ENCODE assay signal across 23 cellular contexts in genomic region chr7:45390180-45390579, GRCh38.
DNase-seq lines count a peak whose midpoint lies in the region; ATAC-seq, FAIRE-seq and TF ChIP-seq lines count a peak whose summit lies in the region.
"Had no signal": no experiment of that assay in that cellular context is flagged by ENCODE, and none has a peak within 500 bp of the region (broad histone marks: within the 10 kb centered on the region; RNA-seq: fewer than 3 reads in every experiment).

No MANE protein-coding gene starts in this region.

- H3K9me3 ChIP-seq in left ventricle myocardium inferior (replicated peaks) = peaks cover 19% of the 10 kb centered on the region
- no peaks in the 10 kb centered on the region for H3K9me3 ChIP-seq in right cardiac atrium (ENCODE audit: control insufficient read depth, low read length)
- 0 out of 2 replicates have a peak, but pooled peaks cover 3% of the 10 kb centered on the region for H3K9me3 ChIP-seq in Karpas-422 (ENCODE audit: low read length)
- no peaks in the 10 kb centered on the region for H3K9me3 ChIP-seq in vagina
- H3K9me3 ChIP-seq: A549, BE2C, HAP-1 had no signal

- H3K9me2 ChIP-seq in Karpas-422 (replicated peaks; ENCODE audit: insufficient read depth, low read length) = no peaks in the 10 kb centered on the region

- DNase-seq in left ventricle myocardium inferior (no peak), right cardiac atrium (no peak), Karpas-422 (peak; percentile 26), bronchial epithelial cell (ENCODE audit: low read depth) (no peak), vagina (ENCODE audit: extremely low spot score in 2 of 2) (peak; percentile 61 to 67)
- DNase-seq in stimulated activated naive CD8-positive, alpha-beta T cell treated with anti-CD3 and anti-CD28 coated beads, Interleukin-15, Interleukin-2, amounts not matched to agents 100 U/mL and 50 U/mL, for 24 hours = no peak
- DNase-seq: 8988T; ACHN; AML-193; BE2C; CD4-positive, alpha-beta T cell; CD8-positive, alpha-beta memory T cell; DMS53; DMS79 treated with DMSO at 0.1 percent for 48 hours; GF-D8; GOT3; HFFc6 had no signal

- no peaks in the 10 kb centered on the region for H3K4me1 ChIP-seq in left ventricle myocardium inferior
- no peaks in the 10 kb centered on the region for H3K4me1 ChIP-seq in right cardiac atrium (ENCODE audit: control insufficient read depth, insufficient read depth, low read length)
- H3K4me1 ChIP-seq in Karpas-422 (ENCODE audit: low read length) = no peaks in the 10 kb centered on the region
- no peaks in the 10 kb centered on the region for H3K4me1 ChIP-seq in vagina
- H3K4me1 ChIP-seq: BE2C, HAP-1 had no signal

- intact Hi-C loops in left ventricle myocardium inferior (cut with micrococcal nuclease) = no loop called here
- intact Hi-C loops in right cardiac atrium (cut with DNase I) = no loop called here
- intact Hi-C loops in vagina (cut with DNase I) = no loop called here

- WGBS in right cardiac atrium = 82% methylated on average over 4 of the region's 4 CpGs

- peaks cover 11% of the 10 kb centered on the region for H3K27me3 ChIP-seq in left ventricle myocardium inferior (ENCODE audit: low read depth)
- no peaks in the 10 kb centered on the region for H3K27me3 ChIP-seq in right cardiac atrium (ENCODE audit: control insufficient read depth, insufficient read depth)
- H3K27me3 ChIP-seq in Karpas-422 (ENCODE audit: low read length) = no peaks in the 10 kb centered on the region
- H3K27me3 ChIP-seq in bronchial epithelial cell (ENCODE audit: control insufficient read depth, insufficient read depth, low read length) = no peaks in the 10 kb centered on the region
- no peaks in the 10 kb centered on the region for H3K27me3 ChIP-seq in vagina
- H3K27me3 ChIP-seq: BE2C; BLaER1 treated with 17β-estradiol and CSF1 and Interleukin-3, amounts not matched to agents 10 nM and 100 nM had no signal

- H2AFZ ChIP-seq in Karpas-422 (ENCODE audit: low read length) = no peak overlapping the region

- H3K4me2 ChIP-seq in Karpas-422 (ENCODE audit: low read depth, low read length, poor library complexity, severe bottlenecking) = no peak overlapping the region
- H3K4me2 ChIP-seq: A549 had no signal

- TF ChIP-seq POLR2A in vagina (IDR thresholded peaks at IDR 0.05) = no peak

- no peak for ATAC-seq in right cardiac atrium
- no peak for ATAC-seq in stimulated activated naive CD8-positive, alpha-beta T cell treated with anti-CD3 and anti-CD28 coated beads, Interleukin-15, Interleukin-2, amounts not matched to agents 100 U/mL and 50 U/mL, for 24 hours
- no peak for ATAC-seq in HG03520 (IDR thresholded peaks at IDR 0.05; ENCODE audit: unreplicated experiment)
- ATAC-seq: A549 had no signal

- no peaks in the 10 kb centered on the region for H3K36me3 ChIP-seq in left ventricle myocardium inferior
- H3K36me3 ChIP-seq in Karpas-422 (ENCODE audit: insufficient read depth, low read length) = no peaks in the 10 kb centered on the region
- H3K36me3 ChIP-seq in bronchial epithelial cell (ENCODE audit: control insufficient read depth, insufficient read depth, low read length) = no peaks in the 10 kb centered on the region
- no peaks in the 10 kb centered on the region for H3K36me3 ChIP-seq in vagina
- H3K36me3 ChIP-seq: BE2C; BLaER1 treated with 17β-estradiol and CSF1 and Interleukin-3, amounts not matched to agents 10 nM and 100 nM; HAP-1 had no signal

- no peak for TF ChIP-seq CTCF in left ventricle myocardium inferior (IDR thresholded peaks at IDR 0.05; ENCODE audit: borderline replicate concordance)
- TF ChIP-seq CTCF in bronchial epithelial cell (IDR thresholded peaks at IDR 0.05; ENCODE audit: insufficient read depth, low read length, severe bottlenecking) = no peak
- no peak for TF ChIP-seq CTCF in vagina (IDR thresholded peaks at IDR 0.05)

- H3K4me3 ChIP-seq in left ventricle myocardium inferior (no peak overlapping the region), right cardiac atrium (ENCODE audit: low read length) (no peak overlapping the region), Karpas-422 (ENCODE audit: low read length) (no peak overlapping the region), bronchial epithelial cell (ENCODE audit: low read depth, low read length) (no peak overlapping the region), vagina (no peak overlapping the region)
- H3K4me3 ChIP-seq: A549; BLaER1 treated with 17β-estradiol and CSF1 and Interleukin-3, amounts not matched to agents 10 nM and 100 nM; HAP-1 had no signal

- H3K9ac ChIP-seq in Karpas-422 (ENCODE audit: low read length) = no peak overlapping the region
- H3K9ac ChIP-seq: BLaER1 treated with 17β-estradiol and CSF1 and Interleukin-3, amounts not matched to agents 10 nM and 100 nM had no signal

- no peaks in the 10 kb centered on the region for H4K20me1 ChIP-seq in Karpas-422 (ENCODE audit: insufficient read depth, low read depth, low read length)
- H4K20me1 ChIP-seq: BLaER1 treated with 17β-estradiol and CSF1 and Interleukin-3, amounts not matched to agents 10 nM and 100 nM had no signal

- H3K27ac ChIP-seq in left ventricle myocardium inferior (replicated peaks) (peak overlapping the region; percentile 16), right cardiac atrium (ENCODE audit: low read length) (no peak overlapping the region), Karpas-422 (ENCODE audit: low read length) (no peak overlapping the region), vagina (no peak overlapping the region)

- FAIRE-seq in bronchial epithelial cell (lab: Jason Lieb, UNC) = peak; percentile 7
- FAIRE-seq: A549, GM12892, H54 had no signal

- no peaks in the 10 kb centered on the region for H3K79me2 ChIP-seq in Karpas-422 (ENCODE audit: low read length)

Comparison
In these comparisons a context has a peak if more than half of its experiments do, and no peak if none do; other contexts are left out.
1. DNase-seq: peak in Karpas-422 (single experiment) and vagina (2 of 2); none in left ventricle myocardium inferior (single experiment), right cardiac atrium (0 of 3), bronchial epithelial cell (single experiment) and stimulated activated naive CD8-positive, alpha-beta T cell treated with anti-CD3 and anti-CD28 coated beads, Interleukin-15, Interleukin-2, amounts not matched to agents 100 U/mL and 50 U/mL, for 24 hours (single experiment).